Comparison of ENCODE assay signal across 1 cellular context in the genomic region with DNA sequence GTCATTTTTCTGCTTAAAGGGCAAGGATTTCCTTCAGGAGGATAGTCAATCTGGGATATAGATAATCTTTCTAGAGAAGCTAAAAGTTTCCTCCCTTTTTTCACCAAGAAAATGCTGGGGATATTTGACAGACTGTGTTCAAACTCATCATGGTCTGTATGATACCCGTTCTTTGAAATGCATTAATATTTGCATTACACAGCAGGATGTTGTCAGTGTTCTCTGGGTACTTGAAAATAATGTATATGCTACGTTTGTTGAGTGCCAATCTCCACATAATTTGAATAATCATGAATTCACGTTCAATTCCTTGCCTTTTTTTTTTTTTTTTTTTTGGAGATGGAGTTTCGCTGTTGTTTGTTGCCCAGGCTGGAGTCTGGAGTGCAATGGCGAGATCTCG.
TF ChIP-seq lines count a peak whose summit lies in the region.

No MANE protein-coding gene starts in this region.

TF ChIP-seq in A549, 52 proteins besides CTCF, POLR2A, EP300 and RAD21 (continued from another document):
- TF ChIP-seq REST (IDR thresholded peaks at IDR 0.05) (no peak), EHMT2 (IDR thresholded peaks at IDR 0.05; ENCODE audit: low read depth) (no peak), KDM5A (IDR thresholded peaks at IDR 0.05) (no peak), SREBF2 (IDR thresholded peaks at IDR 0.05) (no peak), ZSCAN20 (CRISPR knock-in tag; IDR thresholded peaks at IDR 0.05) (no peak), EHF (CRISPR knock-in tag; IDR thresholded peaks at IDR 0.05) (no peak), CEBPB (IDR thresholded peaks at IDR 0.05) (no peak)
- TF ChIP-seq, protein P1, sequence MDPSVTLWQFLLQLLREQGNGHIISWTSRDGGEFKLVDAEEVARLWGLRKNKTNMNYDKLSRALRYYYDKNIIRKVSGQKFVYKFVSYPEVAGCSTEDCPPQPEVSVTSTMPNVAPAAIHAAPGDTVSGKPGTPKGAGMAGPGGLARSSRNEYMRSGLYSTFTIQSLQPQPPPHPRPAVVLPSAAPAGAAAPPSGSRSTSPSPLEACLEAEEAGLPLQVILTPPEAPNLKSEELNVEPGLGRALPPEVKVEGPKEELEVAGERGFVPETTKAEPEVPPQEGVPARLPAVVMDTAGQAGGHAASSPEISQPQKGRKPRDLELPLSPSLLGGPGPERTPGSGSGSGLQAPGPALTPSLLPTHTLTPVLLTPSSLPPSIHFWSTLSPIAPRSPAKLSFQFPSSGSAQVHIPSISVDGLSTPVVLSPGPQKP (IDR thresholded peaks at IDR 0.05; ENCODE audit: low read depth, low read length): no peak
